Comparison of ENCODE assay signal across 1 cellular context in genomic region chr3:189983612-189984011, GRCh38.
A peak's percentile ranks its signal among the peaks of the same experiment; 100 is the strongest.
TF ChIP-seq lines count a peak whose summit lies in the region.

No MANE protein-coding gene starts in this region.

TF ChIP-seq in GM23338, 12 proteins besides CTCF, POLR2A, EP300 and RAD21 (continued from another document):
- TF ChIP-seq ZNF462 (CRISPR knock-in tag; IDR thresholded peaks at IDR 0.05), result peak; percentile 50; the same call in 1 of the 2 replicates
- no peak for TF ChIP-seq POLR2AphosphoS5 (IDR thresholded peaks at IDR 0.05; ENCODE audit: low read depth)
- no peak for TF ChIP-seq EZH2phosphoT487 (IDR thresholded peaks at IDR 0.05; ENCODE audit: unreplicated experiment)
- no peak for TF ChIP-seq EZH2 (IDR thresholded peaks at IDR 0.05; ENCODE audit: low read depth, unreplicated experiment)
- TF ChIP-seq ETS1 (IDR thresholded peaks at IDR 0.05), result no peak
- TF ChIP-seq JUNB (IDR thresholded peaks at IDR 0.05; ENCODE audit: unreplicated experiment), result no peak
- no peak for TF ChIP-seq ZNF114 (CRISPR knock-in tag; IDR thresholded peaks at IDR 0.05)
- TF ChIP-seq REST (IDR thresholded peaks at IDR 0.05; ENCODE audit: unreplicated experiment), result no peak
- no peak for TF ChIP-seq ZNF331 (CRISPR knock-in tag; IDR thresholded peaks at IDR 0.05; ENCODE audit: low read depth)
- TF ChIP-seq NANOG (IDR thresholded peaks at IDR 0.05; ENCODE audit: borderline replicate concordance), result peak; percentile 37; the same call in 1 of the 2 replicates
TF ChIP-seq in GM23338: peak in this region for 2.
